In genomic region chr16:1677942-1678499, GRCh38 we compare ENCODE assay signal across 1 cellular context.
TF ChIP-seq lines count a peak whose summit lies in the region.

Gene JPT2, plus strand, starts transcription at chr16:1678279. Its CDS starts 34 bp downstream, at chr16:1678313.

TF ChIP-seq in HepG2, 621 proteins besides CTCF, POLR2A, EP300 and RAD21 (continued from another document and continues in another):
- TF ChIP-seq AHDC1 (CRISPR knock-in tag; IDR thresholded peaks at IDR 0.05; ENCODE audit: borderline replicate concordance): no peak
- TF ChIP-seq ZFP41 (CRISPR knock-in tag; IDR thresholded peaks at IDR 0.05; ENCODE audit: borderline replicate concordance): no peak
- no peak for TF ChIP-seq ZNF143 (CRISPR knock-in tag; IDR thresholded peaks at IDR 0.05)
- no peak for TF ChIP-seq MTF2 (CRISPR knock-in tag; IDR thresholded peaks at IDR 0.05; ENCODE audit: borderline replicate concordance)
- no peak for TF ChIP-seq ZNF280D (CRISPR knock-in tag; IDR thresholded peaks at IDR 0.05)
- TF ChIP-seq E2F1 (CRISPR knock-in tag; IDR thresholded peaks at IDR 0.05): peak; percentile 82
- TF ChIP-seq ZNF646 (CRISPR knock-in tag; IDR thresholded peaks at IDR 0.05): no peak
- no peak for TF ChIP-seq ZNF552 (CRISPR knock-in tag; IDR thresholded peaks at IDR 0.05; ENCODE audit: borderline replicate concordance)
- no peak for TF ChIP-seq ZNF503 (CRISPR knock-in tag; IDR thresholded peaks at IDR 0.05)
- no peak for TF ChIP-seq ZNF616 (CRISPR knock-in tag; IDR thresholded peaks at IDR 0.05; ENCODE audit: low read depth)
- TF ChIP-seq ZFP1 (CRISPR knock-in tag; IDR thresholded peaks at IDR 0.05): no peak
- peak; percentile 89 for TF ChIP-seq RBFOX2 (IDR thresholded peaks at IDR 0.05; ENCODE audit: low read depth, low read length)
- no peak for TF ChIP-seq MAFF (IDR thresholded peaks at IDR 0.05; ENCODE audit: low read depth, low read length)
- TF ChIP-seq ZNF407 (CRISPR knock-in tag; IDR thresholded peaks at IDR 0.05; ENCODE audit: not compliant biosample characterization): no peak
- no peak for TF ChIP-seq HMG20B (CRISPR knock-in tag; conservative IDR thresholded peaks at IDR 0.05)
- TF ChIP-seq RFX3 (CRISPR knock-in tag; IDR thresholded peaks at IDR 0.05): no peak
- 0 out of 2 replicates have a peak, but pooled peaks have one; percentile 6 for TF ChIP-seq ZNF234 (CRISPR knock-in tag; conservative IDR thresholded peaks at IDR 0.05)
- no peak for TF ChIP-seq KLF9 (CRISPR knock-in tag; IDR thresholded peaks at IDR 0.05; ENCODE audit: low read depth)
- TF ChIP-seq SALL1 (CRISPR knock-in tag; IDR thresholded peaks at IDR 0.05): peak; percentile 73
- TF ChIP-seq AHR (CRISPR knock-in tag; IDR thresholded peaks at IDR 0.05): no peak
- no peak for TF ChIP-seq ZNF501 (CRISPR knock-in tag; IDR thresholded peaks at IDR 0.05)
- TF ChIP-seq MED8 (CRISPR knock-in tag; IDR thresholded peaks at IDR 0.05; ENCODE audit: insufficient replicate concordance): no peak
- TF ChIP-seq KMT2A (CRISPR knock-in tag; IDR thresholded peaks at IDR 0.05): peak; percentile 45; the same call in 1 of the 2 replicates
- TF ChIP-seq ZNF468 (CRISPR knock-in tag; IDR thresholded peaks at IDR 0.05): no peak
